ENCODE assay signal across 12 cellular contexts in the genomic region with DNA sequence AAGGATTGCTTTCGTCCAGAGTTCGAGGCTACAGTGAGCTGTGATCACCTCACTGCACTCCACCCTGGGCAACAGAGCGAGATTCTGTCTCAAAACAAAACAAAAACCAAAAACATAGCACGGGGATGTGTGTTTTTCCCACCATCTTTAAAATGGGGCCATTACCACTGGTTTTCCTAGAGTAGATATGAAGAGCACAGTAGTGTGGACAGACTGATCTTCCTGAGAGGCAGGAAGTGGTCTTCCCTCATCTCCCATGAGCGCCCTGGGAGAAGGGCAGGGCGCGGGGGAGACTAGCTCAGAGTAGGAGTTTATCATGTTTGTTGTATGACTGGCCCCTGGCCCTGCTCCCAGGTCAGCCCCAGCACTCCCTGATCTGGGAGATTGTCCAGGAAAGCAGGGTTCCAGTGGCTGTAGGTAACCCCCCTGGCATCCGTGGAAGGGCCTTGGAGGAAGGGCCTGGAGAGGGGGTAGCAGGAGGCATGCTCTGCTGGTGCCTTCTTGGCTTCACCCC. TPM values are rescaled to one million over a fixed set of nuclear protein-coding genes. Genes with fewer than 3 reads are reported as not detected.
DNase-seq lines count a peak whose midpoint lies in the region; ATAC-seq lines count a peak whose summit lies in the region.
"Had no signal": no experiment of that assay in that cellular context is flagged by ENCODE, and none has a peak within 500 bp of the region (broad histone marks: within the 10 kb centered on the region; RNA-seq: fewer than 3 reads in every experiment).

No MANE protein-coding gene starts in this region.

- peak overlapping the region; percentile 14 for H2AK5ac ChIP-seq in mesendoderm (ENCODE audit: low read length)

- H3K4me1 ChIP-seq in BLaER1 treated with 17β-estradiol and CSF1 and Interleukin-3, amounts not matched to agents 10 nM and 100 nM = peaks cover 70 to 96% (median 91%) of the 10 kb centered on the region in 10 experiments
- peaks cover 9% of the 10 kb centered on the region for H3K4me1 ChIP-seq in mesendoderm (ENCODE audit: control insufficient read depth, low read depth, low read length)

- H3K18ac ChIP-seq in mesendoderm (ENCODE audit: low read length) = no peak overlapping the region

- H3K36me3 ChIP-seq in BLaER1 treated with 17β-estradiol and CSF1 and Interleukin-3, amounts not matched to agents 10 nM and 100 nM = no peaks in the 10 kb centered on the region
- no peaks in the 10 kb centered on the region for H3K36me3 ChIP-seq in mesendoderm (ENCODE audit: control insufficient read depth, insufficient read depth, low read length)

- H3K4me2 ChIP-seq in BLaER1 treated with 17β-estradiol and CSF1 and Interleukin-3, amounts not matched to agents 10 nM and 100 nM = peak overlapping the region; percentile 87 to 99 (median 94)
- H3K4me2 ChIP-seq in mesendoderm (ENCODE audit: low read length) = no peak overlapping the region

- H3K79me2 ChIP-seq in mesendoderm (ENCODE audit: control insufficient read depth, insufficient read depth, low read length) = no peaks in the 10 kb centered on the region

- H2BK5ac ChIP-seq in mesendoderm (ENCODE audit: low read length) = no peak overlapping the region

- no peaks in the 10 kb centered on the region for H3K79me1 ChIP-seq in mesendoderm (ENCODE audit: low read length)

- H2BK15ac ChIP-seq in mesendoderm (replicated peaks; ENCODE audit: low read depth) = no peak overlapping the region

- intact Hi-C loops in activated T-helper 2 cell treated with anti-CD3 and anti-CD28 coated beads, Interferon-gamma antibody, Interleukin-2, Interleukin-4, amounts not matched to agents 10 μg/mL and 5 μg/mL and 100 μg/mL, durations not matched to agents 14 hours and 24 hours and 36 hours (cut with micrococcal nuclease) = loop anchor here (5.0 kb wide), 4 partner anchors 71 to 391 kb away; partner anchors contain the start of genes FAM120A, FAM120AOS and NINJ1

- peak overlapping the region; percentile 96 for H3K27ac Mint-ChIP-seq in activated T-helper 2 cell treated with anti-CD3 and anti-CD28 coated beads, Interferon-gamma antibody, Interleukin-2, Interleukin-4, amounts not matched to agents 10 μg/mL and 5 μg/mL and 100 μg/mL, durations not matched to agents 14 hours and 24 hours and 36 hours
- H3K27ac Mint-ChIP-seq: type B pancreatic cell, WTC11 had no signal

- DNase-seq in HCEC 1CT (peak; percentile 34), mesendoderm (no peak), NCI-H187 (lab: John Stamatoyannopoulos, UW) (no peak), superior temporal gyrus (ENCODE audit: extremely low spot score) (no peak)
- no peak for DNase-seq in activated T-helper 2 cell treated with anti-CD3 and anti-CD28 coated beads, Interferon-gamma antibody, Interleukin-2, Interleukin-4, amounts not matched to agents 10 μg/mL and 5 μg/mL and 100 μg/mL, durations not matched to agents 14 hours and 24 hours and 36 hours (ENCODE audit: low spot score)
- DNase-seq: cortex of kidney, NCI-H748 treated with DMSO at 0.1 percent for 48 hours had no signal

- no peak overlapping the region for H4K8ac ChIP-seq in mesendoderm (ENCODE audit: low read depth, low read length)

- no peak overlapping the region for H3K4ac ChIP-seq in mesendoderm (ENCODE audit: low read depth, low read length)

- ATAC-seq in HG02852 (IDR thresholded peaks at IDR 0.05; ENCODE audit: unreplicated experiment) (no peak), GM18502 (IDR thresholded peaks at IDR 0.05; ENCODE audit: poor library complexity, unreplicated experiment) (no peak)
- ATAC-seq: WTC11 had no signal

- H3K9me3 Mint-ChIP-seq in activated T-helper 2 cell treated with anti-CD3 and anti-CD28 coated beads, Interferon-gamma antibody, Interleukin-2, Interleukin-4, amounts not matched to agents 10 μg/mL and 5 μg/mL and 100 μg/mL, durations not matched to agents 14 hours and 24 hours and 36 hours = no peaks in the 10 kb centered on the region
- H3K9me3 Mint-ChIP-seq: type B pancreatic cell, WTC11 had no signal

- peak overlapping the region in 2 of 10 experiments; percentile 65 to 73; a peak in 3 of 20 replicates for H3K4me3 ChIP-seq in BLaER1 treated with 17β-estradiol and CSF1 and Interleukin-3, amounts not matched to agents 10 nM and 100 nM
- no peak overlapping the region for H3K4me3 ChIP-seq in mesendoderm (ENCODE audit: low read length)

- no peaks in the 10 kb centered on the region for H3K27me3 Mint-ChIP-seq in activated T-helper 2 cell treated with anti-CD3 and anti-CD28 coated beads, Interferon-gamma antibody, Interleukin-2, Interleukin-4, amounts not matched to agents 10 μg/mL and 5 μg/mL and 100 μg/mL, durations not matched to agents 14 hours and 24 hours and 36 hours (ENCODE audit: low read depth)

- H3K36me3 Mint-ChIP-seq in activated T-helper 2 cell treated with anti-CD3 and anti-CD28 coated beads, Interferon-gamma antibody, Interleukin-2, Interleukin-4, amounts not matched to agents 10 μg/mL and 5 μg/mL and 100 μg/mL, durations not matched to agents 14 hours and 24 hours and 36 hours (ENCODE audit: low read depth) = peaks cover 25% of the 10 kb centered on the region
- H3K36me3 Mint-ChIP-seq: type B pancreatic cell, WTC11 had no signal

- H3K4me1 Mint-ChIP-seq in activated T-helper 2 cell treated with anti-CD3 and anti-CD28 coated beads, Interferon-gamma antibody, Interleukin-2, Interleukin-4, amounts not matched to agents 10 μg/mL and 5 μg/mL and 100 μg/mL, durations not matched to agents 14 hours and 24 hours and 36 hours (ENCODE audit: low read depth) = peaks cover 53% of the 10 kb centered on the region

- peak overlapping the region in 9 of 11 experiments; percentile 3 to 80 (median 69); a peak in 6 of 22 replicates for H3K9ac ChIP-seq in BLaER1 treated with 17β-estradiol and CSF1 and Interleukin-3, amounts not matched to agents 10 nM and 100 nM
- no peak overlapping the region for H3K9ac ChIP-seq in mesendoderm (ENCODE audit: low read length)

- no peak overlapping the region for H4K5ac ChIP-seq in mesendoderm (ENCODE audit: low read length)

- H3K4me3 Mint-ChIP-seq in activated T-helper 2 cell treated with anti-CD3 and anti-CD28 coated beads, Interferon-gamma antibody, Interleukin-2, Interleukin-4, amounts not matched to agents 10 μg/mL and 5 μg/mL and 100 μg/mL, durations not matched to agents 14 hours and 24 hours and 36 hours (ENCODE audit: low read depth) = peak overlapping the region; percentile 90
- H3K4me3 Mint-ChIP-seq: type B pancreatic cell, WTC11 had no signal

- H3K9me3 ChIP-seq in BLaER1 treated with 17β-estradiol and CSF1 and Interleukin-3, amounts not matched to agents 10 nM and 100 nM (replicated peaks in 1 of 11) = no peaks in the 10 kb centered on the region

- H3K27ac ChIP-seq in BLaER1 treated with 17β-estradiol and CSF1 and Interleukin-3, amounts not matched to agents 10 nM and 100 nM = peak overlapping the region in 9 of 11 experiments; percentile 21 to 89 (median 76); a peak in 15 of 22 replicates
- H3K27ac ChIP-seq in mesendoderm (ENCODE audit: low read depth, low read length) = no peak overlapping the region

- no peak overlapping the region for H3K23ac ChIP-seq in mesendoderm (ENCODE audit: low read length)

- H2BK120ac ChIP-seq in mesendoderm (ENCODE audit: low read depth, low read length) = no peak overlapping the region

- peaks cover 0 to 11% (median 0%) of the 10 kb centered on the region in 11 experiments; a peak in 2 of 22 replicates for H4K20me1 ChIP-seq in BLaER1 treated with 17β-estradiol and CSF1 and Interleukin-3, amounts not matched to agents 10 nM and 100 nM

- no CpG with 5 or more reads among the region's 8 CpGs for WGBS in mesendoderm (ENCODE audit: extremely low coverage, insufficient coverage, low lambda C conversion rate)

- H3K27me3 ChIP-seq in BLaER1 treated with 17β-estradiol and CSF1 and Interleukin-3, amounts not matched to agents 10 nM and 100 nM = no peaks in the 10 kb centered on the region
- H3K27me3 ChIP-seq in mesendoderm (ENCODE audit: insufficient read depth, low read length, poor library complexity) = no peaks in the 10 kb centered on the region

- no peak overlapping the region for H3K56ac ChIP-seq in mesendoderm (ENCODE audit: low read length)

RNA-seq across cellular contexts. Expression of gene SUSD3, which starts 2.3 kb away (rescaled TPM):
- total RNA-seq in activated T-helper 2 cell treated with anti-CD3 and anti-CD28 coated beads, Interferon-gamma antibody, Interleukin-2, Interleukin-4, amounts not matched to agents 10 μg/mL and 5 μg/mL and 100 μg/mL, durations not matched to agents 14 hours and 24 hours and 36 hours = 29.7 and 36.4 TPM in 2 replicates
- 4.2 TPM for polyA plus RNA-seq in mesendoderm (2013, experiment 1 of 2)
- polyA plus RNA-seq in mesendoderm (2013, experiment 2 of 2) = 3.7 TPM

RNA-seq across cellular contexts. Expression of gene CARD19, which starts 35.2 kb away (rescaled TPM):
- 52.6 and 57.2 TPM in 2 replicates for total RNA-seq in activated T-helper 2 cell treated with anti-CD3 and anti-CD28 coated beads, Interferon-gamma antibody, Interleukin-2, Interleukin-4, amounts not matched to agents 10 μg/mL and 5 μg/mL and 100 μg/mL, durations not matched to agents 14 hours and 24 hours and 36 hours
- 14.8 TPM for polyA plus RNA-seq in mesendoderm (2013, experiment 1 of 2)
- polyA plus RNA-seq in mesendoderm (2013, experiment 2 of 2) = 15.9 TPM
